ENCODE assay signal across 26 cellular contexts in genomic region chr16:5257462-5257861, GRCh38.
"Had no signal": no experiment of that assay in that cellular context is flagged by ENCODE, and none has a peak within 500 bp of the region (broad histone marks: within the 10 kb centered on the region; RNA-seq: fewer than 3 reads in every experiment).

No MANE protein-coding gene starts in this region.

- H3K27ac ChIP-seq: SK-N-MC had no signal

- H3K27ac Mint-ChIP-seq: activated B cell treated with CpG ODN at 0.5 μM for 24 hours; activated CD4-positive, alpha-beta memory T cell treated with anti-CD3 and anti-CD28 coated beads for 36 hours; activated CD4-positive, alpha-beta T cell treated with anti-CD3 and anti-CD28 coated beads, Interleukin-2, amount 10 ng/mL, durations not matched to agents 7 days and 5 days; activated naive CD4-positive, alpha-beta T cell treated with anti-CD3 and anti-CD28 coated beads for 36 hours; activated naive CD8-positive, alpha-beta T cell treated with anti-CD3 and anti-CD28 coated beads for 36 hours; activated T-helper 17 cell treated with anti-CD3 and anti-CD28 coated beads, Interleukin-2, amount 50 U/mL, for 72 hours; T-cell had no signal

- ATAC-seq: activated T-cell treated with anti-CD3 and anti-CD28 coated beads, Interleukin-2, amount 50 U/mL, for 4 hours; activated T-helper 17 cell treated with anti-CD3 and anti-CD28 coated beads, Interleukin-2, amount 50 U/mL, for 72 hours; Right ventricle myocardium inferior; T-cell had no signal

- H3K27me3 Mint-ChIP-seq: activated CD4-positive, alpha-beta T cell treated with anti-CD3 and anti-CD28 coated beads, Interleukin-2, amount 10 ng/mL, durations not matched to agents 7 days and 5 days had no signal

- H3K4me3 ChIP-seq: SK-N-MC had no signal

- H3K9me3 Mint-ChIP-seq: activated B cell treated with CpG ODN at 0.5 μM for 24 hours; activated CD4-positive, alpha-beta memory T cell treated with anti-CD3 and anti-CD28 coated beads for 36 hours; activated CD4-positive, alpha-beta T cell treated with anti-CD3 and anti-CD28 coated beads, Interleukin-2, amount 10 ng/mL, durations not matched to agents 7 days and 5 days; activated naive CD4-positive, alpha-beta T cell treated with anti-CD3 and anti-CD28 coated beads for 36 hours; activated naive CD8-positive, alpha-beta T cell treated with anti-CD3 and anti-CD28 coated beads for 36 hours; activated T-cell treated with anti-CD3 and anti-CD28 coated beads, Interleukin-2, amount 50 U/mL, for 4 hours; activated T-helper 17 cell treated with anti-CD3 and anti-CD28 coated beads, Interleukin-2, amount 50 U/mL, for 72 hours had no signal

- H3K4me3 Mint-ChIP-seq: activated B cell treated with CpG ODN at 0.5 μM for 24 hours; activated CD4-positive, alpha-beta memory T cell treated with anti-CD3 and anti-CD28 coated beads for 36 hours; activated CD4-positive, alpha-beta T cell treated with anti-CD3 and anti-CD28 coated beads, Interleukin-2, amount 10 ng/mL, durations not matched to agents 7 days and 5 days; activated naive CD4-positive, alpha-beta T cell treated with anti-CD3 and anti-CD28 coated beads for 36 hours; activated naive CD8-positive, alpha-beta T cell treated with anti-CD3 and anti-CD28 coated beads for 36 hours; activated T-cell treated with anti-CD3 and anti-CD28 coated beads, Interleukin-2, amount 50 U/mL, for 4 hours; activated T-helper 17 cell treated with anti-CD3 and anti-CD28 coated beads, Interleukin-2, amount 50 U/mL, for 72 hours; T-cell had no signal

- H3K36me3 Mint-ChIP-seq: activated CD4-positive, alpha-beta memory T cell treated with anti-CD3 and anti-CD28 coated beads for 36 hours; activated naive CD8-positive, alpha-beta T cell treated with anti-CD3 and anti-CD28 coated beads for 36 hours; T-cell had no signal

- H3K4me1 Mint-ChIP-seq: activated B cell treated with CpG ODN at 0.5 μM for 24 hours; activated CD4-positive, alpha-beta T cell treated with anti-CD3 and anti-CD28 coated beads, Interleukin-2, amount 10 ng/mL, durations not matched to agents 7 days and 5 days; activated naive CD8-positive, alpha-beta T cell treated with anti-CD3 and anti-CD28 coated beads for 36 hours; activated T-helper 17 cell treated with anti-CD3 and anti-CD28 coated beads, Interleukin-2, amount 50 U/mL, for 72 hours; T-cell had no signal

- DNase-seq: activated B cell treated with CpG ODN at 0.5 μM for 24 hours; activated CD4-positive, alpha-beta memory T cell treated with anti-CD3 and anti-CD28 coated beads for 36 hours; activated CD4-positive, alpha-beta T cell treated with anti-CD3 and anti-CD28 coated beads for 1 hour; activated CD4-positive, alpha-beta T cell treated with anti-CD3 and anti-CD28 coated beads, Interleukin-2, amount 10 ng/mL, durations not matched to agents 7 days and 5 days; activated CD8-positive, alpha-beta memory T cell treated with anti-CD3 and anti-CD28 coated beads for 24 hours; activated gamma-delta T cell; activated naive CD4-positive, alpha-beta T cell treated with anti-CD3 and anti-CD28 coated beads for 36 hours; activated naive CD8-positive, alpha-beta T cell treated with anti-CD3 and anti-CD28 coated beads for 36 hours; activated T-cell treated with anti-CD3 and anti-CD28 coated beads, Interleukin-2, amount 50 U/mL, for 4 hours; cerebellar nuclear complex; Karpas-422; NCI-H1105 treated with DMSO at 0.1 percent for 48 hours; NCI-H1436 treated with DMSO at 0.1 percent for 48 hours; NCI-H187; NCI-H2081 treated with DMSO at 0.1 percent for 48 hours; NCI-H2171; NCI-H2227 treated with DMSO at 0.1 percent for 48 hours; NCI-H526 treated with DMSO at 0.1 percent for 48 hours; NCI-H82; RPMI8226; T-cell; T-helper 2 cell; T1000 had no signal
